ENCODE assay signal across 8 cellular contexts in the genomic region with DNA sequence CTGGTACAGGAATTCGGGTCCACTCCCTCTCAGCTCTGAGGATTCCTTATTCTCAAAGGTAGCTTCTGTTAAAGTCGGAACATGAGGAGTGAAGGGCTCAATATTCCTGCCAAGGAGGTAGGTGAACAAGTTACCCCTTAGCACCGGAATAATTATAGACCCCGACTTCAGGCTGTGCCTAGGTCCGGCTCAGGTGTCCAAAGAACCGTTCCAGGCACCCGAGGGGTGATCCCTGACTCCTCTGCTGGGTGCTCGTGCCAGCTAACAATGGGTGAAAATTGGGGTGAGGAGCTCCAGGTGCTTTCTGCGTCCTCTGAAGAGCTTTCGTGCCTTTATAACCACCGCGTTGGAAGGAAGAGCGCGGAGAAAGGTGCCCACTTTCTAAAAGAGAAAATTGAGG. TPM values are rescaled to one million over a fixed set of nuclear protein-coding genes. Genes with fewer than 3 reads are reported as not detected.
DNase-seq lines count a peak whose midpoint lies in the region; ATAC-seq and TF ChIP-seq lines count a peak whose summit lies in the region.

No MANE protein-coding gene starts in this region.

- no peak for ATAC-seq in HG03571 (IDR thresholded peaks at IDR 0.05; ENCODE audit: unreplicated experiment)

- BruUV-seq in A673 (replicated peaks; lab: Mats Ljungman, UMichigan) = TSS peak; percentile 54

- CTCF ChIA-PET in A673 (lab: Charles Lee) = interaction anchor here (0.8 to 2.0 kb wide), 3 partner anchors 15 to 31 kb away, joined by 3 to 12 read pairs (median 3); a partner anchor contains a TSS

- H3K9me3 ChIP-seq in A673 (ENCODE audit: low read depth, low read length, poor library complexity, severe bottlenecking) (no peaks in the 10 kb centered on the region), HUES6 (ENCODE audit: control insufficient read depth, insufficient read depth, low read depth, low read length) (no peaks in the 10 kb centered on the region), muscle layer of colon (ENCODE audit: low read length) (no peaks in the 10 kb centered on the region)

- DNase-seq in A673 (ENCODE audit: low spot score) (no peak), caudate nucleus (lab: John Stamatoyannopoulos, UW) (no peak), GM13977 (ENCODE audit: low spot score) (no peak), UCSD-AML1 (lab: John Stamatoyannopoulos, UW; ENCODE audit: unreplicated experiment) (no peak), D341Med (ENCODE audit: low spot score) (no peak)

- H3K36me3 ChIP-seq in A673 (ENCODE audit: insufficient read depth, low read length, poor library complexity, severe bottlenecking) (peaks cover 25% of the 10 kb centered on the region), HUES6 (ENCODE audit: control insufficient read depth, insufficient read depth, low read length) (peaks cover 23% of the 10 kb centered on the region), muscle layer of colon (ENCODE audit: insufficient read depth, low read length) (peaks cover 20% of the 10 kb centered on the region)

- in situ Hi-C loops in GM13977 (cut with MboI; ENCODE audit: low pct_unique_long_range_greater_than_20kb, low sequenced_read_pairs, unreplicated experiment) = no loop called here

- H3K4me3 ChIP-seq in A673 (ENCODE audit: low read depth, low read length, poor library complexity, severe bottlenecking) (peak overlapping the region; percentile 72), HUES6 (ENCODE audit: low read depth, low read length) (peak overlapping the region; percentile 76), muscle layer of colon (ENCODE audit: low read depth in 1 of 2, low read length in 2 of 2) (peak overlapping the region; percentile 61 to 100)

- POLR2A ChIA-PET in A673 (lab: Charles Lee; ENCODE audit: low non-redundant PET) = interaction anchor here (0.5 to 1.4 kb wide), 6 partner anchors 13 to 369 kb away, joined by 3 to 8 read pairs (median 4); no protein-coding TSS in a partner anchor

- H3K27me3 ChIP-seq in A673 (replicated peaks; ENCODE audit: insufficient read depth, low read depth, low read length, poor library complexity) (no peaks in the 10 kb centered on the region), HUES6 (ENCODE audit: control insufficient read depth, insufficient read depth, low read length) (no peaks in the 10 kb centered on the region), muscle layer of colon (ENCODE audit: control insufficient read depth in 1 of 2, insufficient read depth in 2 of 2, low read length in 2 of 2) (no peaks in the 10 kb centered on the region)

- TF ChIP-seq CTCF in A673 (conservative IDR thresholded peaks at IDR 0.05; ENCODE audit: low read depth, low read length) = no peak
- no peak for TF ChIP-seq CTCF in GM13977 (IDR thresholded peaks at IDR 0.05; ENCODE audit: extremely low read depth, insufficient read depth, missing control alignments)

- H3K9ac ChIP-seq in HUES6 (ENCODE audit: low read length) (peak overlapping the region; percentile 98), muscle layer of colon (ENCODE audit: low read length) (peak overlapping the region; percentile 93)

- intact Hi-C loops in A673 (cut with micrococcal nuclease; ENCODE audit: unreplicated experiment) = no loop called here

- peaks cover 15% of the 10 kb centered on the region for H3K4me1 ChIP-seq in A673 (ENCODE audit: insufficient read depth, low read length, poor library complexity, severe bottlenecking)
- H3K4me1 ChIP-seq in HUES6 (ENCODE audit: control insufficient read depth, insufficient read depth, low read length) = 0 out of 2 replicates have a peak, but pooled peaks cover 3% of the 10 kb centered on the region
- peaks cover 25% of the 10 kb centered on the region for H3K4me1 ChIP-seq in muscle layer of colon (ENCODE audit: insufficient read depth, low read length)

- H3K27ac ChIP-seq in A673 (ENCODE audit: low read depth, low read length, poor library complexity, severe bottlenecking) (peak overlapping the region; percentile 99), HUES6 (ENCODE audit: low read depth, low read length) (peak overlapping the region; percentile 99; the same call in 1 of the 2 replicates), caudate nucleus (ENCODE audit: low read depth, low read length) (peak overlapping the region; percentile 100), muscle layer of colon (ENCODE audit: low read depth, low read length) (peak overlapping the region; percentile 95)

RNA-seq across cellular contexts. Expression of a gene that starts 0.4 kb away (rescaled TPM):
- total RNA-seq in A673 (2021) = 42.1 and 54.7 TPM in 2 replicates

RNA-seq across cellular contexts. Expression of a gene that starts 0.9 kb away (rescaled TPM):
- total RNA-seq in A673 (2021) = 58.8 and 82.8 TPM in 2 replicates

RNA-seq across cellular contexts. Expression of a gene that starts 28.2 kb away (rescaled TPM):
- 82.3 and 94.2 TPM in 2 replicates for total RNA-seq in A673 (2021)

RNA-seq across cellular contexts. Expression of a gene that starts 28.3 kb away (rescaled TPM):
- 305 and 307 TPM in 2 replicates for total RNA-seq in A673 (2021)

RNA-seq across cellular contexts. Expression of a gene that starts 31.1 kb away (rescaled TPM):
- total RNA-seq in A673 (2021) = 11.5 and 11.6 TPM in 2 replicates
